6 cellular contexts compared by ENCODE assay signal in the genomic region with DNA sequence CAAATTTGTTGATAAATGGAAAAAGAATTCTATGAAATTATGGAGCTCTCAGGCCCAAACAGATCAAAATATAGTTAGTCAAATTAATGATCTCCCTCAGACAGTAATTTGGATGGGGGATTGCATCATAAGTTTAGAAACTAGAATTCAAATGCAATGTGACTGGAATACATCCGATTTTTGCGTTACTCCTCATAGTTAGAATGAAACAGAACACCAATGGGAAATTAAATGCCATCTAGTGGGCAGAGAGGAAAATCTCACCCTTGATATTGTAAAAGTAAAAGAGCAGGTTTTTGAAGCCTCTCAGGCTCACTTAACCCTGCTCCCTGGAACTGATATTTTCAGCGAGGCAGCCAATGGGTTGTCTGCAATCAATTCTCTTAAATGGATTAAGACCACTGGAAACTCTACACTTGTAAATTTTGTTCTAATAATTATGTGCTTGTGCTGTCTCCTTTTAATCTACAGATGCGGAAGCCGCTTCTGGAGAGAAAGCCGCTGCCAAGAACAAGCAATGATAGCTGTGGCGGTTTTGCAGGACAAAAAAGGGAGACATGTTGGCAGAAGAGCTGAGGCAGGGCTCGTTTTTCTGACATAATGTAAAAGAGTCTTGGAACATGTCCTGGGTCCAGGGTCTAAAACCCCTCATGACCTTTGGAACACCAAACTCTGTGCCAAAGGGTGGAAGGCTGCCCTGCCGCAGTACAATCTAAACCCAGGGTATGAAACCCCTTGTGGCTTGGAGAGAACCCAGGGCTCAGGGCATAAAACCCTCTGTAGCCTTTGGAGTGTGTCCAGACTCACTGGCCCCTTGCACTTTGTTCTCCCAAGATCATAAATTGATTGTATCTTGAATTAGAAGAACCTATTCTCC. TPM values are rescaled to one million over a fixed set of nuclear protein-coding genes. Genes with fewer than 3 reads are reported as not detected.
DNase-seq lines count a peak whose midpoint lies in the region; ATAC-seq lines count a peak whose summit lies in the region.

No MANE protein-coding gene starts in this region.

- in situ Hi-C loops in G401 (cut with HindIII; ENCODE audit: low sequenced_read_pairs) = no loop called here

- intact Hi-C loops in left cardiac atrium (cut with DNase I) = loop anchor here in 1 of 2 donors (5.0 to 10.0 kb wide), 2 partner anchors 166 to 799 kb away; no protein-coding TSS in a partner anchor

- ATAC-seq in left cardiac atrium (peak; percentile 46 to 61), HG02852 (IDR thresholded peaks at IDR 0.05; ENCODE audit: unreplicated experiment) (no peak)

- DNase-seq in G401 (ENCODE audit: low spot score) = peak; percentile 45
- DNase-seq in NCI-H748 treated with DMSO at 0.1 percent for 48 hours (lab: John Stamatoyannopoulos, UW) = peak; percentile 43
- no peak for DNase-seq in left cardiac atrium
- no peak for DNase-seq in middle frontal gyrus (ENCODE audit: extremely low spot score, low spot score)
- no peak for DNase-seq in putamen (ENCODE audit: low spot score)

RNA-seq across cellular contexts. Expression of gene ZNF417, which starts 12.9 kb away (rescaled TPM):
- 6.0 and 9.7 TPM in 2 replicates for total RNA-seq in G401 (2014; rRNA removed; shearing (Covaris generic))
- total RNA-seq in left cardiac atrium = 10 to 100 TPM; 11.9 to 13.4 TPM

RNA-seq across cellular contexts. Expression of gene ZNF814, which starts 14.7 kb away (rescaled TPM):
- total RNA-seq in G401 (2014; rRNA removed; shearing (Covaris generic)) = 1.1 and 2.0 TPM in 2 replicates
- 10 to 100 TPM; 10.8 to 10.9 TPM for total RNA-seq in left cardiac atrium

RNA-seq across cellular contexts. Expression of gene ZNF418, which starts 31.7 kb away (rescaled TPM):
- total RNA-seq in G401 (2014; rRNA removed; shearing (Covaris generic)) = 0.27 and 0.49 TPM in 2 replicates
- 10 to 100 TPM in 1 of 2 donors, 1 to 10 TPM in 1; 9.1 to 10.5 TPM for total RNA-seq in left cardiac atrium

RNA-seq across cellular contexts. Expression of gene ZNF256, which starts 44.0 kb away (rescaled TPM):
- total RNA-seq in G401 (2014; rRNA removed; shearing (Covaris generic)) = 3.6 and 10.2 TPM in 2 replicates
- total RNA-seq in left cardiac atrium = 10 to 100 TPM in 1 of 2 donors, 1 to 10 TPM in 1; 9.6 to 15.3 TPM

RNA-seq across cellular contexts. Expression of gene ZNF587, which starts 53.9 kb away (rescaled TPM):
- 7.4 and 9.6 TPM in 2 replicates for total RNA-seq in G401 (2014; rRNA removed; shearing (Covaris generic))
- 10 to 100 TPM; 18.6 to 20.9 TPM for total RNA-seq in left cardiac atrium

Comparison
In these comparisons a context has a peak if more than half of its experiments do, and no peak if none do; other contexts are left out.
1. DNase-seq: peak in G401 (single experiment) and NCI-H748 treated with DMSO at 0.1 percent for 48 hours (single experiment); none in left cardiac atrium (single experiment), middle frontal gyrus (single experiment) and putamen (single experiment).